Comparison of ENCODE assay signal across 10 cellular contexts in genomic region chrX:118751950-118752783, GRCh38. TPM values are rescaled to one million over a fixed set of nuclear protein-coding genes. Genes with fewer than 3 reads are reported as not detected.
DNase-seq lines count a peak whose midpoint lies in the region; ATAC-seq lines count a peak whose summit lies in the region.
"Had no signal": no experiment of that assay in that cellular context is flagged by ENCODE, and none has a peak within 500 bp of the region (broad histone marks: within the 10 kb centered on the region; RNA-seq: fewer than 3 reads in every experiment).

No MANE protein-coding gene starts in this region.

- H3K36me3 Mint-ChIP-seq in IgD-negative memory B cell (no peaks in the 10 kb centered on the region), naive B cell (peaks cover 0 to 18% of the 10 kb centered on the region in 2 donors)

- peaks cover 9% of the 10 kb centered on the region for H3K27me3 Mint-ChIP-seq in IgD-negative memory B cell
- peaks cover 0 to 11% (median 0%) of the 10 kb centered on the region in 3 donors for H3K27me3 Mint-ChIP-seq in naive B cell

- intact Hi-C loops in posterior cingulate gyrus (cut with DNase I): no loop called here

- H3K4me3 Mint-ChIP-seq in IgD-negative memory B cell: peak overlapping the region; percentile 22 to 85 (median 62)
- peak overlapping the region; percentile 12 to 85 (median 68) for H3K4me3 Mint-ChIP-seq in naive B cell

- DNase-seq in naive B cell (peak; percentile 46), HUDEP-2 (lab: John Stamatoyannopoulos, UW; ENCODE audit: unreplicated experiment in 76 of 76) (no peak), GM03348 (ENCODE audit: low spot score) (no peak), posterior cingulate gyrus (no peak), NCI-H187 treated with DMSO at 0.1 percent for 48 hours (lab: John Stamatoyannopoulos, UW) (no peak)
- DNase-seq: NCI-H2081 treated with DMSO at 0.1 percent for 48 hours, retina had no signal

- H3K27ac Mint-ChIP-seq in IgD-negative memory B cell (peak overlapping the region; percentile 33 to 68 (median 54)), naive B cell (peak overlapping the region; percentile 79 to 95 (median 92))

- peaks cover 0 to 3% (median 0%) of the 10 kb centered on the region in 3 donors for H3K9me3 Mint-ChIP-seq in IgD-negative memory B cell
- H3K9me3 Mint-ChIP-seq in naive B cell: peaks cover 0 to 4% (median 0%) of the 10 kb centered on the region in 7 donors

- peak; percentile 90 for ATAC-seq in GM19023 (IDR thresholded peaks at IDR 0.05; ENCODE audit: unreplicated experiment)
- peak; percentile 87 for ATAC-seq in HG02678 (IDR thresholded peaks at IDR 0.05; ENCODE audit: unreplicated experiment)
- ATAC-seq in naive B cell (ENCODE audit: low read depth in 2 of 2): peak; percentile 92 to 94

- peaks cover 9 to 21% (median 11%) of the 10 kb centered on the region in 3 donors for H3K4me1 Mint-ChIP-seq in IgD-negative memory B cell
- peaks cover 17 to 24% (median 20%) of the 10 kb centered on the region in 3 donors for H3K4me1 Mint-ChIP-seq in naive B cell

RNA-seq across cellular contexts. Expression of gene IL13RA1, which starts 24.8 kb away (rescaled TPM):
- polyA plus RNA-seq in IgD-negative memory B cell (31.1 TPM), naive B cell (ENCODE audit: low read depth in 6 of 6) (100 to 1,000 TPM in 1 of 6 donors, 10 to 100 TPM in 5; 28.9 to 109 (median 41.7) TPM)
